In genomic region chr1:82015444-82015843, GRCh38 we compare ENCODE assay signal across 17 cellular contexts.
"Had no signal": no experiment of that assay in that cellular context is flagged by ENCODE, and none has a peak within 500 bp of the region (broad histone marks: within the 10 kb centered on the region; RNA-seq: fewer than 3 reads in every experiment).

No MANE protein-coding gene starts in this region.

- H3K27ac ChIP-seq: esophagus muscularis mucosa, hepatocyte, tibial nerve had no signal

- H3K79me2 ChIP-seq: hepatocyte had no signal

- ATAC-seq: activated naive CD4-positive, alpha-beta T cell treated with anti-CD3 and anti-CD28 coated beads, Interleukin-2, amount 50 U/mL, for 72 hours; activated T-cell treated with anti-CD3 and anti-CD28 coated beads, Interleukin-2, amount 50 U/mL, for 72 hours; left lobe of liver; naive thymus-derived CD4-positive, alpha-beta T cell; stimulated activated naive B cell treated with anti-CD40 and anti-IgM and Interleukin-4, amounts not matched to agents 10 μg/mL and 1 μg/mL and 100 μg/mL, for 72 hours had no signal

- H3K36me3 Mint-ChIP-seq: activated naive CD4-positive, alpha-beta T cell treated with anti-CD3 and anti-CD28 coated beads, Interleukin-2, amount 50 U/mL, for 72 hours; naive thymus-derived CD4-positive, alpha-beta T cell; stimulated activated naive B cell treated with anti-CD40 and anti-IgM and Interleukin-4, amounts not matched to agents 10 μg/mL and 1 μg/mL and 100 μg/mL, for 72 hours had no signal

- H3K4me1 Mint-ChIP-seq: activated CD4-positive, alpha-beta T cell treated with anti-CD3 and anti-CD28 coated beads, Interleukin-2, amount 10 ng/mL, durations not matched to agents 7 days and 5 days; naive thymus-derived CD4-positive, alpha-beta T cell; stimulated activated naive B cell treated with anti-CD40 and anti-IgM and Interleukin-4, amounts not matched to agents 10 μg/mL and 1 μg/mL and 100 μg/mL, for 72 hours had no signal

- H3K4me1 ChIP-seq: esophagus muscularis mucosa, tibial nerve had no signal

- H2AFZ ChIP-seq: hepatocyte had no signal

- H3K27me3 Mint-ChIP-seq: activated CD4-positive, alpha-beta T cell treated with anti-CD3 and anti-CD28 coated beads, Interleukin-2, amount 10 ng/mL, durations not matched to agents 7 days and 5 days; stimulated activated naive B cell treated with anti-CD40 and anti-IgM and Interleukin-4, amounts not matched to agents 10 μg/mL and 1 μg/mL and 100 μg/mL, for 72 hours had no signal

- H3K4me3 ChIP-seq: esophagus muscularis mucosa, hepatocyte, tibial nerve had no signal

- H3K9me3 ChIP-seq: esophagus muscularis mucosa had no signal

- H3K4me2 ChIP-seq: hepatocyte had no signal

- H3K9me3 Mint-ChIP-seq: activated CD4-positive, alpha-beta T cell treated with anti-CD3 and anti-CD28 coated beads, Interleukin-2, amount 10 ng/mL, durations not matched to agents 7 days and 5 days; stimulated activated naive B cell treated with anti-CD40 and anti-IgM and Interleukin-4, amounts not matched to agents 10 μg/mL and 1 μg/mL and 100 μg/mL, for 72 hours; T-helper 2 cell treated with Interferon-gamma antibody and Interleukin-4, amounts not matched to agents 5 μg/mL and 100 μg/mL, for 36 hours had no signal

- H3K4me3 Mint-ChIP-seq: activated CD4-positive, alpha-beta T cell treated with anti-CD3 and anti-CD28 coated beads, Interleukin-2, amount 10 ng/mL, durations not matched to agents 7 days and 5 days; activated T-cell treated with anti-CD3 and anti-CD28 coated beads, Interleukin-2, amount 50 U/mL, for 72 hours; naive thymus-derived CD4-positive, alpha-beta T cell; stimulated activated naive B cell treated with anti-CD40 and anti-IgM and Interleukin-4, amounts not matched to agents 10 μg/mL and 1 μg/mL and 100 μg/mL, for 72 hours; T-helper 2 cell treated with Interferon-gamma antibody and Interleukin-4, amounts not matched to agents 5 μg/mL and 100 μg/mL, for 36 hours had no signal

- DNase-seq: activated CD4-positive, alpha-beta T cell treated with anti-CD3 and anti-CD28 coated beads, Interleukin-2, amount 10 ng/mL, durations not matched to agents 7 days and 5 days; activated CD4-positive, CD25-positive, alpha-beta regulatory T cell; activated CD8-positive, alpha-beta memory T cell treated with anti-CD3 and anti-CD28 coated beads, Interleukin-2, amount 50 U/mL, for 48 hours; activated gamma-delta T cell; activated T-cell treated with anti-CD3 and anti-CD28 coated beads, Interleukin-2, amount 50 U/mL, for 72 hours; naive thymus-derived CD4-positive, alpha-beta T cell; posterior cingulate gyrus; retina; stimulated activated CD4-positive, alpha-beta T cell treated with anti-CD3 and anti-CD28 coated beads, Interleukin-15, amount 100 ng/mL, for 24 hours; stimulated activated CD4-positive, alpha-beta T cell treated with anti-CD3 and anti-CD28 coated beads, Interleukin-4, amount 100 ng/mL, for 1 hour; stimulated activated naive B cell treated with anti-CD40 and anti-IgM and Interleukin-4, amounts not matched to agents 10 μg/mL and 1 μg/mL and 100 μg/mL, for 72 hours had no signal

- H3K27ac Mint-ChIP-seq: activated CD4-positive, alpha-beta T cell treated with anti-CD3 and anti-CD28 coated beads, Interleukin-2, amount 10 ng/mL, durations not matched to agents 7 days and 5 days; activated naive CD4-positive, alpha-beta T cell treated with anti-CD3 and anti-CD28 coated beads, Interleukin-2, amount 50 U/mL, for 72 hours; activated T-cell treated with anti-CD3 and anti-CD28 coated beads, Interleukin-2, amount 50 U/mL, for 72 hours; naive thymus-derived CD4-positive, alpha-beta T cell; stimulated activated naive B cell treated with anti-CD40 and anti-IgM and Interleukin-4, amounts not matched to agents 10 μg/mL and 1 μg/mL and 100 μg/mL, for 72 hours; T-helper 2 cell treated with Interferon-gamma antibody and Interleukin-4, amounts not matched to agents 5 μg/mL and 100 μg/mL, for 36 hours had no signal

- H3K36me3 ChIP-seq: esophagus muscularis mucosa, tibial nerve had no signal

- H3K27me3 ChIP-seq: esophagus muscularis mucosa, hepatocyte, tibial nerve had no signal
